In the genomic region with DNA sequence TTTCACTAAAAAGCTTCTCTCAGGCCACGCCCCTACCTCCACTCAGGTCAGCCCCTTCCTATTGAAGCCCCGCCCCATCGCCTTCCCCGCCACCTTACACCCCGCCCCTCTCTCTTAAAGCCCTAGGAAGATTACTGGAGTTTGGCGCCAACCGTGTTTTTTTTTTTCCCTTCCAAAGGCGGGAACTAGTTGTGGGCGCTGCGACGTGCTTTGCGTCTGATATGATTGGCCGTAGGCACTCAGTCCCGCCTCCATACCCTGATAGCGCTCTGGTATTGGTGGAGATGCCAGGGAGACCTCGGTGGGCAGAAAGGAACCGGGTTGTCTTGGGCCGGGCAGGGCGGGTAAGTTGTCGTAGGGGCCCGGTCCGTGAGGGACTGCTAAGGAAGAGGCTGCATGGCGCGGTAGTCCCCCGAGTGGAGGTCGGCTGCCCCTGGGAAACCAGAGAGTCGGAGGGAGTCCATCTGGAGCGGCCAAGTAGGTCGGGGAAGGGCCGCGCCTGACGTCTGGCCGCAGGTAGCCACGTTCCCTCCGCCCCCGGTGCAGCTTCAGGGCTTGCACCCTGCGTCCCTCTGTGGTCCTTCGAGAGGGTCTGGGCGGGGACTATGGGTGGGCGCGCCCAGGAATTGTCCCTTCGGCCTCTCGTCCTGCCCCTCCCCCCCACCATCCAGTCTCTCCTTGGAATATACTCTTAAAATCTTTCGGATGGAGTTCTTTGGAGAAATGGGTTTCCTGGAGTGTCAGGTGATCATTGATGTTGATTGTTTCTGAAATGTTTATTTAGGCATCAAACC, we compare ENCODE assay signal across 8 cellular contexts. TPM values are rescaled to one million over a fixed set of nuclear protein-coding genes. Genes with fewer than 3 reads are reported as not detected.
DNase-seq lines count a peak whose midpoint lies in the region; ATAC-seq, FAIRE-seq and TF ChIP-seq lines count a peak whose summit lies in the region.

Gene CASP8AP2 (plus strand): TSS at position 290 of the 794 bp plus-strand sequence.

- H3K4me3 ChIP-seq in WERI-Rb-1 (ENCODE audit: low read depth, low read length) (peak within 1 kb of the TSS; percentile 80), bronchial epithelial cell (ENCODE audit: low read depth, low read length) (peak within 1 kb of the TSS; percentile 98)

- peak; percentile 23 for FAIRE-seq in bronchial epithelial cell (lab: Jason Lieb, UNC)

- in situ Hi-C loops in ACHN (cut with HindIII; ENCODE audit: low pct_ligation_motif_present, low pct_unique_long_range_greater_than_20kb, low sequenced_read_pairs), result no loop called here

- H3K9me3 ChIP-seq in WERI-Rb-1 (ENCODE audit: severe bottlenecking), result no peaks in the 10 kb centered on the region

- H3K27me3 ChIP-seq in WERI-Rb-1 (ENCODE audit: insufficient read depth, low read depth, severe bottlenecking), result no peaks in the 10 kb centered on the region
- no peaks in the 10 kb centered on the region for H3K27me3 ChIP-seq in bronchial epithelial cell (ENCODE audit: control insufficient read depth, insufficient read depth, low read length)

- peak within 1 kb of the TSS; percentile 95 for H3K27ac ChIP-seq in WERI-Rb-1

- H3K36me3 ChIP-seq in WERI-Rb-1 (peaks cover 36% of the 10 kb centered on the region), bronchial epithelial cell (ENCODE audit: control insufficient read depth, insufficient read depth, low read length) (peaks cover 2% of the 10 kb centered on the region)

- ATAC-seq in GM18873 (IDR thresholded peaks at IDR 0.05; ENCODE audit: low FRiP score, unreplicated experiment) (peak; percentile 99), HG03139 (IDR thresholded peaks at IDR 0.05; ENCODE audit: unreplicated experiment) (peak; percentile 98)

- peak; percentile 97 for DNase-seq in ACHN
- DNase-seq in NCI-H2227 (lab: John Stamatoyannopoulos, UW; ENCODE audit: unreplicated experiment), result peak; percentile 97
- peak; percentile 94 for DNase-seq in WERI-Rb-1
- DNase-seq in bronchial epithelial cell (ENCODE audit: low read depth), result peak; percentile 99
- peak; percentile 98 for DNase-seq in iPS-NIHi7 (ENCODE audit: extremely low spot score)
- peak; percentile 98 for DNase-seq in smooth muscle cell of the brain vasculature (ENCODE audit: low read depth, low spot score)

- TF ChIP-seq CTCF in WERI-Rb-1 (IDR thresholded peaks at IDR 0.05; ENCODE audit: low read depth, low read length), result no peak
- no peak for TF ChIP-seq CTCF in bronchial epithelial cell (IDR thresholded peaks at IDR 0.05; ENCODE audit: insufficient read depth, low read length, severe bottlenecking)

RNA-seq across cellular contexts. Expression of gene CASP8AP2, which starts in this region (rescaled TPM):
- 10.5 and 10.6 TPM in 2 replicates for total RNA-seq in bronchial epithelial cell

Comparison
In these comparisons a context has a peak if more than half of its experiments do, and no peak if none do; other contexts are left out.
1. Peak in every context shown above with its lines: DNase-seq, ATAC-seq, H3K4me3 ChIP-seq and H3K27ac ChIP-seq.